Comparison of ENCODE assay signal across 14 cellular contexts in the genomic region with DNA sequence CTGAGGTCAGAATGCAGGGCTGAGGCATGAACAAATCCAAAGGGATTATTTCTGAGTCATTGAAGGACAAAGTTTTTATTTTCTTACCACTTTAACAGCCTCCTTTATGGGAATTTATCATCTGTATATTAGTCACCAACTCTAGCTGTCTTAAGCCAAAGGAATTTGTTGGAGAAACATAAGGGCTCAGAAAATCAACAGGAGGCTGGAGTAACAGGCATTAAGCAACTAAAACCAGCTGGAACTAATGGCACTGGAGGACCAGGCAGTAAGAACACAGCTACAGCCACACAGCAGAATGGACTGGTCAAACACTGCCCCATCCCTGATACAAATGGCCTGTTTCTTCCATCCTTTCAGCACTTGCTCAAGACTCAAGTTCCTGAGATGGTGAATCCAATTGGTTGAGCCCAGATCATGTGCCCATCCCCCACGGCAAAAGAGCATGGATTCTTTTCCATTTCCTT.
DNase-seq lines count a peak whose midpoint lies in the region; TF ChIP-seq lines count a peak whose summit lies in the region.
"Had no signal": no experiment of that assay in that cellular context is flagged by ENCODE, and none has a peak within 500 bp of the region (broad histone marks: within the 10 kb centered on the region; RNA-seq: fewer than 3 reads in every experiment).

No MANE protein-coding gene starts in this region.

- H3K4me3 ChIP-seq in fibroblast of lung (replicated peaks in 1 of 4; ENCODE audit: control extremely low read depth in 1 of 4, insufficient read depth in 1 of 4, low read depth in 3 of 4, low read length in 4 of 4) (no peak overlapping the region), Peyer's patch (no peak overlapping the region), H7 (ENCODE audit: insufficient read depth, low read depth, low read length) (no peak overlapping the region)
- no peak overlapping the region for H3K4me3 ChIP-seq in effector memory CD4-positive, alpha-beta T cell (ENCODE audit: insufficient read depth, low read depth, low read length, poor library complexity, severe bottlenecking)
- H3K4me3 ChIP-seq: esophagus muscularis mucosa, skin epidermis had no signal

- DNase-seq in ELF-1 (ENCODE audit: low read depth, low spot score) = peak; percentile 27
- peak; percentile 46 for DNase-seq in SK-MEL-5 (ENCODE audit: low read depth, low spot score)
- DNase-seq in fibroblast of lung (ENCODE audit: low read depth in 2 of 2) = peak; percentile 97 to 98
- DNase-seq in renal cortical epithelial cell (ENCODE audit: low read depth) = peak; percentile 99
- DNase-seq in effector memory CD4-positive, alpha-beta T cell = no peak
- DNase-seq in NOMO-1 (lab: John Stamatoyannopoulos, UW; ENCODE audit: unreplicated experiment in 2 of 2) = no peak
- no peak for DNase-seq in Peyer's patch
- DNase-seq in H7 = no peak
- DNase-seq: activated CD4-positive, CD25-positive, alpha-beta regulatory T cell; activated naive CD4-positive, alpha-beta T cell treated with Interleukin-2 at 50 U/mL for 16 hours; GOT3; NCI-H1694 treated with DMSO at 0.1 percent for 48 hours had no signal

- H3K27me3 ChIP-seq in fibroblast of lung (ENCODE audit: control insufficient read depth, insufficient read depth, low read length) (no peaks in the 10 kb centered on the region), Peyer's patch (no peaks in the 10 kb centered on the region), H7 (ENCODE audit: control insufficient read depth, insufficient read depth, low read length) (no peaks in the 10 kb centered on the region)
- H3K27me3 ChIP-seq in effector memory CD4-positive, alpha-beta T cell (replicated peaks; ENCODE audit: control insufficient read depth, insufficient read depth, low read length, poor library complexity, severe bottlenecking) = no peaks in the 10 kb centered on the region
- H3K27me3 ChIP-seq: esophagus muscularis mucosa had no signal

- H3K36me3 ChIP-seq in fibroblast of lung (ENCODE audit: control insufficient read depth, insufficient read depth, low read length) (no peaks in the 10 kb centered on the region), Peyer's patch (no peaks in the 10 kb centered on the region), H7 (replicated peaks; ENCODE audit: control insufficient read depth, insufficient read depth, low read length) (no peaks in the 10 kb centered on the region)
- no peaks in the 10 kb centered on the region for H3K36me3 ChIP-seq in effector memory CD4-positive, alpha-beta T cell (ENCODE audit: control insufficient read depth, insufficient read depth, low read length)
- H3K36me3 ChIP-seq: esophagus muscularis mucosa had no signal

- H3K9me3 ChIP-seq in fibroblast of lung (ENCODE audit: control insufficient read depth, insufficient read depth, low read depth, low read length) (no peaks in the 10 kb centered on the region), Peyer's patch (no peaks in the 10 kb centered on the region)
- H3K9me3 ChIP-seq in effector memory CD4-positive, alpha-beta T cell (ENCODE audit: control insufficient read depth, low read length) = no peaks in the 10 kb centered on the region
- H3K9me3 ChIP-seq: esophagus muscularis mucosa had no signal

- no peaks in the 10 kb centered on the region for H3K79me2 ChIP-seq in fibroblast of lung (ENCODE audit: control insufficient read depth, insufficient read depth, low read length)

- H2AFZ ChIP-seq in fibroblast of lung (ENCODE audit: low read length) = no peak overlapping the region

- no peak for TF ChIP-seq POLR2A in Peyer's patch (IDR thresholded peaks at IDR 0.05)

- H3K9ac ChIP-seq in fibroblast of lung (ENCODE audit: insufficient read depth, low read length) = no peak overlapping the region

- in situ Hi-C loops in SK-MEL-5 (cut with HindIII; ENCODE audit: low pct_unique_long_range_greater_than_20kb, low sequenced_read_pairs) = no loop called here

- H4K20me1 ChIP-seq in fibroblast of lung (ENCODE audit: control insufficient read depth, extremely low read depth, insufficient read depth, low read length) = no peaks in the 10 kb centered on the region

- H3K4me1 ChIP-seq in fibroblast of lung (ENCODE audit: control insufficient read depth, extremely low read depth, insufficient read depth, low read length) = peaks cover 14% of the 10 kb centered on the region
- no peaks in the 10 kb centered on the region for H3K4me1 ChIP-seq in effector memory CD4-positive, alpha-beta T cell (ENCODE audit: control insufficient read depth, insufficient read depth, low read length, poor library complexity, severe bottlenecking)
- H3K4me1 ChIP-seq in Peyer's patch = peaks cover 0 to 6% (median 0%) of the 10 kb centered on the region in 4 donors

- peak overlapping the region; percentile 15 for H3K4me2 ChIP-seq in fibroblast of lung (ENCODE audit: extremely low read depth, insufficient read depth, low read length)

- peak overlapping the region; percentile 1 for H3K27ac ChIP-seq in fibroblast of lung (ENCODE audit: insufficient read depth, low read length)
- H3K27ac ChIP-seq in effector memory CD4-positive, alpha-beta T cell (ENCODE audit: insufficient read depth, low read length, poor library complexity, severe bottlenecking) = no peak overlapping the region
- H3K27ac ChIP-seq in Peyer's patch = no peak overlapping the region
- H3K27ac ChIP-seq: esophagus muscularis mucosa had no signal

- TF ChIP-seq CTCF in fibroblast of lung (conservative IDR thresholded peaks at IDR 0.05 in 1 of 2, IDR thresholded peaks at IDR 0.05 in 1 of 2; ENCODE audit: low read depth in 1 of 2, low read length in 2 of 2) (no peak), Peyer's patch (IDR thresholded peaks at IDR 0.05) (no peak)

Comparison
In these comparisons a context has a peak if more than half of its experiments do, and no peak if none do; other contexts are left out.
1. DNase-seq: peak in ELF-1 (single experiment), SK-MEL-5 (single experiment), fibroblast of lung (2 of 2) and renal cortical epithelial cell (single experiment); none in effector memory CD4-positive, alpha-beta T cell (0 of 3), NOMO-1 (0 of 2), Peyer's patch (0 of 3) and H7 (single experiment).